Comparison of ENCODE assay signal across 1 cellular context in genomic region chr3:49802719-49803463, GRCh38.
TF ChIP-seq lines count a peak whose summit lies in the region.

Gene INKA1, plus strand, starts transcription at chr3:49803261. Its CDS starts 132 bp downstream, at chr3:49803393.

TF ChIP-seq in HepG2, 621 proteins besides CTCF, POLR2A, EP300 and RAD21 (continued from another document and continues in another):
- TF ChIP-seq PAXIP1 (CRISPR knock-in tag; conservative IDR thresholded peaks at IDR 0.05) (0 out of 2 replicates have a peak, but pooled peaks have one; percentile 7), PHF20 (CRISPR knock-in tag; IDR thresholded peaks at IDR 0.05) (0 out of 2 replicates have a peak, but pooled peaks have one; percentile 16), YEATS4 (CRISPR knock-in tag; IDR thresholded peaks at IDR 0.05; ENCODE audit: borderline replicate concordance) (peak; percentile 40; the same call in 1 of the 2 replicates), TFDP2 (CRISPR knock-in tag; IDR thresholded peaks at IDR 0.05) (peak; percentile 72; the same call in 1 of the 2 replicates), TEF (CRISPR knock-in tag; IDR thresholded peaks at IDR 0.05) (no peak), ZNF777 (CRISPR knock-in tag; IDR thresholded peaks at IDR 0.05) (peak; percentile 97), HNRNPL (IDR thresholded peaks at IDR 0.05; ENCODE audit: low read depth, low read length) (0 out of 2 replicates have a peak, but pooled peaks have one; percentile 23), NFYB (CRISPR knock-in tag; IDR thresholded peaks at IDR 0.05) (0 out of 2 replicates have a peak, but pooled peaks have one; percentile 15), ZNF468 (CRISPR knock-in tag; IDR thresholded peaks at IDR 0.05) (0 out of 2 replicates have a peak, but pooled peaks have one; percentile 65), ZNF350 (CRISPR knock-in tag; IDR thresholded peaks at IDR 0.05; ENCODE audit: borderline replicate concordance, low read depth) (peak; percentile 64; the same call in 1 of the 2 replicates), SNAPC4 (CRISPR knock-in tag; IDR thresholded peaks at IDR 0.05) (no peak), ATF5 (CRISPR knock-in tag; IDR thresholded peaks at IDR 0.05; ENCODE audit: low read depth) (no peak), SP5 (CRISPR knock-in tag; IDR thresholded peaks at IDR 0.05; ENCODE audit: borderline replicate concordance, low read depth) (peak; percentile 86), ZBTB44 (CRISPR knock-in tag; IDR thresholded peaks at IDR 0.05) (no peak), ZNF296 (CRISPR knock-in tag; conservative IDR thresholded peaks at IDR 0.05) (no peak), MIER2 (CRISPR knock-in tag; IDR thresholded peaks at IDR 0.05) (0 out of 2 replicates have a peak, but pooled peaks have one; percentile 42), ZHX2 (IDR thresholded peaks at IDR 0.05; ENCODE audit: low read depth) (peak; percentile 31; the same call in 1 of the 2 replicates), ZHX2 (CRISPR knock-in tag; IDR thresholded peaks at IDR 0.05; ENCODE audit: borderline replicate concordance) (no peak), NFE2 (CRISPR knock-in tag; IDR thresholded peaks at IDR 0.05) (no peak), ZNF761 (CRISPR knock-in tag; conservative IDR thresholded peaks at IDR 0.05) (0 out of 2 replicates have a peak, but pooled peaks have one; percentile 13), PHF8 (CRISPR knock-in tag; IDR thresholded peaks at IDR 0.05) (peak; percentile 57), ZNF7 (CRISPR knock-in tag; IDR thresholded peaks at IDR 0.05) (no peak), HOMEZ (CRISPR knock-in tag; IDR thresholded peaks at IDR 0.05; ENCODE audit: low read depth) (no peak), KLF11 (CRISPR knock-in tag; IDR thresholded peaks at IDR 0.05) (0 out of 2 replicates have a peak, but pooled peaks have one; percentile 40), DR1 (CRISPR knock-in tag; IDR thresholded peaks at IDR 0.05) (no peak), KMT2B (CRISPR knock-in tag; IDR thresholded peaks at IDR 0.05) (peak; percentile 59; the same call in 1 of the 2 replicates), ZNF768 (CRISPR knock-in tag; IDR thresholded peaks at IDR 0.05) (peak; percentile 63; the same call in 1 of the 2 replicates), ZNF232 (CRISPR knock-in tag; IDR thresholded peaks at IDR 0.05; ENCODE audit: borderline replicate concordance) (no peak), ZNF710 (CRISPR knock-in tag; IDR thresholded peaks at IDR 0.05; ENCODE audit: borderline replicate concordance) (peak; percentile 1; the same call in 1 of the 2 replicates), ETV5 (CRISPR knock-in tag; IDR thresholded peaks at IDR 0.05; ENCODE audit: borderline replicate concordance) (peak; percentile 27; the same call in 1 of the 2 replicates), ZNF337 (CRISPR knock-in tag; IDR thresholded peaks at IDR 0.05; ENCODE audit: borderline replicate concordance, low read depth) (0 out of 2 replicates have a peak, but pooled peaks have one; percentile 56), PHF5A (CRISPR knock-in tag; IDR thresholded peaks at IDR 0.05; ENCODE audit: low read depth, unreplicated experiment) (peak; percentile 72), ZNF10 (CRISPR knock-in tag; IDR thresholded peaks at IDR 0.05; ENCODE audit: borderline replicate concordance, low read depth) (no peak)
